In genomic region chr12:109608270-109608669, GRCh38 we compare ENCODE assay signal across 1 cellular context.
TF ChIP-seq lines count a peak whose summit lies in the region.

No MANE protein-coding gene starts in this region.

TF ChIP-seq in GM23338, 12 proteins besides CTCF, POLR2A, EP300 and RAD21 (continued from another document):
- TF ChIP-seq, protein P1, sequence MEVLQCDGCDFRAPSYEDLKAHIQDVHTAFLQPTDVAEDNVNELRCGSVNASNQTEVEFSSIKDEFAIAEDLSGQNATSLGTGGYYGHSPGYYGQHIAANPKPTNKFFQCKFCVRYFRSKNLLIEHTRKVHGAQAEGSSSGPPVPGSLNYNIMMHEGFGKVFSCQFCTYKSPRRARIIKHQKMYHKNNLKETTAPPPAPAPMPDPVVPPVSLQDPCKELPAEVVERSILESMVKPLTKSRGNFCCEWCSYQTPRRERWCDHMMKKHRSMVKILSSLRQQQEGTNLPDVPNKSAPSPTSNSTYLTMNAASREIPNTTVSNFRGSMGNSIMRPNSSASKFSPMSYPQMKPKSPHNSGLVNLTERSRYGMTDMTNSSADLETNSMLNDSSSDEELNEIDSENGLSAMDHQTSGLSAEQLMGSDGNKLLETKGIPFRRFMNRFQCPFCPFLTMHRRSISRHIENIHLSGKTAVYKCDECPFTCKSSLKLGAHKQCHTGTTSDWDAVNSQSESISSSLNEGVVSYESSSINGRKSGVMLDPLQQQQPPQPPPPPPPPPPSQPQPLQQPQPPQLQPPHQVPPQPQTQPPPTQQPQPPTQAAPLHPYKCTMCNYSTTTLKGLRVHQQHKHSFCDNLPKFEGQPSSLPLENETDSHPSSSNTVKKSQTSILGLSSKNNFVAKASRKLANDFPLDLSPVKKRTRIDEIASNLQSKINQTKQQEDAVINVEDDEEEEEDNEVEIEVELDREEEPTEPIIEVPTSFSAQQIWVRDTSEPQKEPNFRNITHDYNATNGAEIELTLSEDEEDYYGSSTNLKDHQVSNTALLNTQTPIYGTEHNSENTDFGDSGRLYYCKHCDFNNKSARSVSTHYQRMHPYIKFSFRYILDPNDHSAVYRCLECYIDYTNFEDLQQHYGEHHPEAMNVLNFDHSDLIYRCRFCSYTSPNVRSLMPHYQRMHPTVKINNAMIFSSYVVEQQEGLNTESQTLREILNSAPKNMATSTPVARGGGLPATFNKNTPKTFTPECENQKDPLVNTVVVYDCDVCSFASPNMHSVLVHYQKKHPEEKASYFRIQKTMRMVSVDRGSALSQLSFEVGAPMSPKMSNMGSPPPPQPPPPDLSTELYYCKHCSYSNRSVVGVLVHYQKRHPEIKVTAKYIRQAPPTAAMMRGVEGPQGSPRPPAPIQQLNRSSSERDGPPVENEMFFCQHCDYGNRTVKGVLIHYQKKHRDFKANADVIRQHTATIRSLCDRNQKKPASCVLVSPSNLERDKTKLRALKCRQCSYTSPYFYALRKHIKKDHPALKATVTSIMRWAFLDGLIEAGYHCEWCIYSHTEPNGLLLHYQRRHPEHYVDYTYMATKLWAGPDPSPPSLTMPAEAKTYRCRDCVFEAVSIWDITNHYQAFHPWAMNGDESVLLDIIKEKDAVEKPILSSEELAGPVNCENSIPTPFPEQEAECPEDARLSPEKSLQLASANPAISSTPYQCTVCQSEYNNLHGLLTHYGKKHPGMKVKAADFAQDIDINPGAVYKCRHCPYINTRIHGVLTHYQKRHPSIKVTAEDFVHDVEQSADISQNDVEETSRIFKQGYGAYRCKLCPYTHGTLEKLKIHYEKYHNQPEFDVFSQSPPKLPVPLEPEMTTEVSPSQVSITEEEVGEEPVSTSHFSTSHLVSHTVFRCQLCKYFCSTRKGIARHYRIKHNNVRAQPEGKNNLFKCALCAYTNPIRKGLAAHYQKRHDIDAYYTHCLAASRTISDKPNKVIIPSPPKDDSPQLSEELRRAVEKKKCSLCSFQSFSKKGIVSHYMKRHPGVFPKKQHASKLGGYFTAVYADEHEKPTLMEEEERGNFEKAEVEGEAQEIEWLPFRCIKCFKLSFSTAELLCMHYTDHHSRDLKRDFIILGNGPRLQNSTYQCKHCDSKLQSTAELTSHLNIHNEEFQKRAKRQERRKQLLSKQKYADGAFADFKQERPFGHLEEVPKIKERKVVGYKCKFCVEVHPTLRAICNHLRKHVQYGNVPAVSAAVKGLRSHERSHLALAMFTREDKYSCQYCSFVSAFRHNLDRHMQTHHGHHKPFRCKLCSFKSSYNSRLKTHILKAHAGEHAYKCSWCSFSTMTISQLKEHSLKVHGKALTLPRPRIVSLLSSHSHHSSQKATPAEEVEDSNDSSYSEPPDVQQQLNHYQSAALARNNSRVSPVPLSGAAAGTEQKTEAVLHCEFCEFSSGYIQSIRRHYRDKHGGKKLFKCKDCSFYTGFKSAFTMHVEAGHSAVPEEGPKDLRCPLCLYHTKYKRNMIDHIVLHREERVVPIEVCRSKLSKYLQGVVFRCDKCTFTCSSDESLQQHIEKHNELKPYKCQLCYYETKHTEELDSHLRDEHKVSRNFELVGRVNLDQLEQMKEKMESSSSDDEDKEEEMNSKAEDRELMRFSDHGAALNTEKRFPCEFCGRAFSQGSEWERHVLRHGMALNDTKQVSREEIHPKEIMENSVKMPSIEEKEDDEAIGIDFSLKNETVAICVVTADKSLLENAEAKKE (CRISPR knock-in tag; IDR thresholded peaks at IDR 0.05) = no peak
- TF ChIP-seq EZH2phosphoT487 (IDR thresholded peaks at IDR 0.05; ENCODE audit: unreplicated experiment) = no peak
